1 cellular context compared by ENCODE assay signal in genomic region chr19:5991244-5991838, GRCh38.
TF ChIP-seq lines count a peak whose summit lies in the region.

No MANE protein-coding gene starts in this region.

TF ChIP-seq in K562, 482 proteins besides CTCF, POLR2A, EP300 and RAD21 (continued from another document):
- no peak for TF ChIP-seq FOSL1 (tag; conservative IDR thresholded peaks at IDR 0.05)
- TF ChIP-seq POLR2G (IDR thresholded peaks at IDR 0.05; ENCODE audit: low read depth, low read length): peak; percentile 38
- TF ChIP-seq ZNF23 (CRISPR knock-in tag; IDR thresholded peaks at IDR 0.05): no peak
- TF ChIP-seq GATA2 (CRISPR knock-in tag; IDR thresholded peaks at IDR 0.05): 0 out of 2 replicates have a peak, but pooled peaks have one; percentile 18
- no peak for TF ChIP-seq ZNF41 (CRISPR knock-in tag; conservative IDR thresholded peaks at IDR 0.05)
- TF ChIP-seq LEF1 (IDR thresholded peaks at IDR 0.05): no peak
- peak in 1 of 2 experiments; percentile 45; a peak in 1 of 4 replicates for TF ChIP-seq HDAC1 (IDR thresholded peaks at IDR 0.05)
- TF ChIP-seq RBM25 (IDR thresholded peaks at IDR 0.05; ENCODE audit: low read depth, low read length, severe bottlenecking): peak; percentile 98
- TF ChIP-seq AFF4 (CRISPR knock-in tag; IDR thresholded peaks at IDR 0.05): no peak
- TF ChIP-seq CBFA2T2 (conservative IDR thresholded peaks at IDR 0.05): peak; percentile 57
- peak; percentile 46; the same call in 1 of the 2 replicates for TF ChIP-seq ARID1B (IDR thresholded peaks at IDR 0.05)
- peak; percentile 90; the same call in 1 of the 2 replicates for TF ChIP-seq PTBP1 (IDR thresholded peaks at IDR 0.05; ENCODE audit: low read depth, low read length)
- peak; percentile 84; the same call in 1 of the 2 replicates for TF ChIP-seq CBX1 (IDR thresholded peaks at IDR 0.05; ENCODE audit: low read depth)
- peak; percentile 46 for TF ChIP-seq ATF3 (IDR thresholded peaks at IDR 0.05)
- no peak for TF ChIP-seq ATF3 (CRISPR knock-in tag; conservative IDR thresholded peaks at IDR 0.05)
- TF ChIP-seq HMG20A (CRISPR knock-in tag; conservative IDR thresholded peaks at IDR 0.05): no peak
- peak; percentile 97 for TF ChIP-seq HLTF (IDR thresholded peaks at IDR 0.05)
- TF ChIP-seq TEAD1 (CRISPR knock-in tag; IDR thresholded peaks at IDR 0.05): peak in 1 of 2 experiments; percentile 93; a peak in 1 of 4 replicates
- TF ChIP-seq FOXM1 (IDR thresholded peaks at IDR 0.05; ENCODE audit: low read depth): no peak
- no peak for TF ChIP-seq FOXM1 (CRISPR knock-in tag; IDR thresholded peaks at IDR 0.05; ENCODE audit: low read depth)
- peak; percentile 75 for TF ChIP-seq CBFA2T3 (IDR thresholded peaks at IDR 0.05)
- 0 out of 4 replicates have a peak, but pooled peaks of 1 of the 2 experiments have one; percentile 48 for TF ChIP-seq ARNT (IDR thresholded peaks at IDR 0.05)
- TF ChIP-seq ADNP (tag; IDR thresholded peaks at IDR 0.05): peak; percentile 58; the same call in 1 of the 2 replicates
- TF ChIP-seq TAF15 (IDR thresholded peaks at IDR 0.05; ENCODE audit: low read depth, low read length): no peak
- no peak for TF ChIP-seq CREB1 (IDR thresholded peaks at IDR 0.05)
- no peak for TF ChIP-seq CREB1 (CRISPR knock-in tag; IDR thresholded peaks at IDR 0.05)
- TF ChIP-seq ZSCAN32 (CRISPR knock-in tag; IDR thresholded peaks at IDR 0.05): no peak
- peak in 1 of 2 experiments; percentile 81; a peak in 2 of 3 replicates for TF ChIP-seq CBX3 (IDR thresholded peaks at IDR 0.05; ENCODE audit: borderline replicate concordance in 1 of 2, low read length in 2 of 2)
- no peak for TF ChIP-seq PATZ1 (CRISPR knock-in tag; IDR thresholded peaks at IDR 0.05; ENCODE audit: borderline replicate concordance)
- TF ChIP-seq TCF3 (CRISPR knock-in tag; IDR thresholded peaks at IDR 0.05): 0 out of 2 replicates have a peak, but pooled peaks have one; percentile 50
